ENCODE assay signal across 22 cellular contexts in the genomic region with DNA sequence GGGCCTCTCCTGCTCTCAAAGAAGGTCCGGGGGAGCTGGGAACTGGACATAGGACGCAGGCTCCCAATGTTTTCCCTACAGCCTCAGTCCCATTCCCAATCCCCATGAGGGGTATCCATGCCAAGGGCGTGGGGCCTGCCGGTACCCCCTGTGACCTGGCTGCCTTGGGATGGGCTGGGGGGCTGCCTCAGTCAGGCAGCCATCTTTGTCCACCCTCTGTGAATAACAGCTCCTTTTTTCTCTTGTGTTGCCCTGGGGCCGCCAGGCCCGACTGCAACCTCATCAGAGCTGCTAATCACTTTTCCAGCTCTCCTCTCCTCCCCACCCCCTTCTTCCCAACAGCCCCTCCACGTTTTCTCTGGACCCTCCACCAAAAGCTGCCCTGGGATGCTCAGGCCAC. TPM values are rescaled to one million over a fixed set of nuclear protein-coding genes. Genes with fewer than 3 reads are reported as not detected.
"Had no signal": no experiment of that assay in that cellular context is flagged by ENCODE, and none has a peak within 500 bp of the region (broad histone marks: within the 10 kb centered on the region; RNA-seq: fewer than 3 reads in every experiment).

No MANE protein-coding gene starts in this region.

- H3K4me3 ChIP-seq: colonic mucosa, mucosa of descending colon had no signal

- DNase-seq: activated CD4-positive, alpha-beta T cell treated with anti-CD3 and anti-CD28 coated beads, Interleukin-2, amount 50 U/mL, for 48 hours; activated naive CD4-positive, alpha-beta T cell; activated naive CD8-positive, alpha-beta T cell treated with anti-CD3 and anti-CD28 coated beads, Interleukin-2, amount 10 ng/mL, durations not matched to agents 7 days and 5 days; activated T-cell treated with anti-CD3 and anti-CD28 coated beads for 4 hours; brain microvascular endothelial cell; colonic mucosa; erythroblast; foreskin melanocyte; hypothalamus; kidney glomerular epithelial cell; left ventricle myocardium superior; mucosa of descending colon; naive B cell; stimulated activated CD4-positive, alpha-beta T cell treated with anti-CD3 and anti-CD28 coated beads, Interleukin-12 subunit alpha, Interleukin-12 subunit beta, amount 100 ng/mL, for 4 hours; stimulated activated CD4-positive, alpha-beta T cell treated with anti-CD3 and anti-CD28 coated beads, Interleukin-1b, Interleukin-23, amount 100 ng/mL, for 48 hours; stimulated activated CD8-positive, alpha-beta memory T cell treated with anti-CD3 and anti-CD28 coated beads, Interleukin-4, amount 100 ng/mL, for 48 hours; stimulated activated naive CD4-positive, alpha-beta T cell; T-helper 17 cell had no signal

- H3K36me3 ChIP-seq: brain microvascular endothelial cell, colonic mucosa had no signal

- H3K9ac ChIP-seq: parathyroid adenoma had no signal

- ATAC-seq: left ventricle myocardium superior, mucosa of descending colon, T-helper 17 cell had no signal

- H3K27ac ChIP-seq: brain microvascular endothelial cell, colonic mucosa, parathyroid adenoma had no signal

- H3K27ac Mint-ChIP-seq: activated naive CD8-positive, alpha-beta T cell treated with anti-CD3 and anti-CD28 coated beads, Interleukin-2, amount 10 ng/mL, durations not matched to agents 7 days and 5 days; T-helper 17 cell had no signal

- H3K9me3 ChIP-seq: colonic mucosa, mucosa of descending colon had no signal

- H3K27me3 ChIP-seq: colonic mucosa had no signal

- H3K4me1 ChIP-seq: colonic mucosa had no signal

- H2AFZ ChIP-seq: parathyroid adenoma had no signal

- H3K9me3 Mint-ChIP-seq: activated naive CD8-positive, alpha-beta T cell treated with anti-CD3 and anti-CD28 coated beads, Interleukin-2, amount 10 ng/mL, durations not matched to agents 7 days and 5 days; central memory CD8-positive, alpha-beta T cell; naive B cell had no signal

- H3K36me3 Mint-ChIP-seq: activated naive CD8-positive, alpha-beta T cell treated with anti-CD3 and anti-CD28 coated beads, Interleukin-2, amount 10 ng/mL, durations not matched to agents 7 days and 5 days; naive B cell had no signal

- H3K4me3 Mint-ChIP-seq: activated naive CD8-positive, alpha-beta T cell treated with anti-CD3 and anti-CD28 coated beads, Interleukin-2, amount 10 ng/mL, durations not matched to agents 7 days and 5 days; central memory CD8-positive, alpha-beta T cell; naive B cell; T-helper 17 cell had no signal

RNA-seq across cellular contexts. Expression of a gene that starts 50.6 kb away (rescaled TPM):
- total RNA-seq: activated naive CD8-positive, alpha-beta T cell treated with anti-CD3 and anti-CD28 coated beads, Interleukin-2, amount 10 ng/mL, durations not matched to agents 7 days and 5 days; colonic mucosa; left ventricle myocardium superior; renal cortical epithelial cell; T-helper 17 cell; ureter had no signal
